24 cellular contexts compared by ENCODE assay signal in genomic region chr2:239125726-239126675, GRCh38.
"Had no signal": no experiment of that assay in that cellular context is flagged by ENCODE, and none has a peak within 500 bp of the region (broad histone marks: within the 10 kb centered on the region; RNA-seq: fewer than 3 reads in every experiment).

No MANE protein-coding gene starts in this region.

- H3K27me3 Mint-ChIP-seq: naive B cell; progenitor cell of endocrine pancreas; stimulated activated naive CD8-positive, alpha-beta T cell treated with anti-CD3 and anti-CD28 coated beads, Interleukin-15, Interleukin-2, amounts not matched to agents 100 ng/mL and 50 ng/mL, for 24 hours; type B pancreatic cell had no signal

- H3K27me3 ChIP-seq: left lung, ovary, right atrium auricular region, tibial nerve, uterus had no signal

- H3K27ac ChIP-seq: left lung, ovary, right atrium auricular region, skin epidermis, uterus had no signal

- H3K4me3 Mint-ChIP-seq: immature natural killer cell; mesothelial cell of epicardium; natural killer cell; stimulated activated naive CD8-positive, alpha-beta T cell treated with anti-CD3 and anti-CD28 coated beads, Interleukin-15, Interleukin-2, amounts not matched to agents 100 ng/mL and 50 ng/mL, for 24 hours; type B pancreatic cell had no signal

- H3K9me3 ChIP-seq: left lung, ovary, right atrium auricular region, tibial nerve, uterus had no signal

- H3K4me3 ChIP-seq: left lung, lung, ovary, right atrium auricular region, skin epidermis, tibial nerve, uterus had no signal

- H3K27ac Mint-ChIP-seq: mesothelial cell of epicardium; natural killer cell; stimulated activated naive CD8-positive, alpha-beta T cell treated with anti-CD3 and anti-CD28 coated beads, Interleukin-15, Interleukin-2, amounts not matched to agents 100 ng/mL and 50 ng/mL, for 24 hours; type B pancreatic cell had no signal

- ATAC-seq: left colon, left lung, natural killer cell, sciatic nerve had no signal

- H3K9me3 Mint-ChIP-seq: immature natural killer cell, mesothelial cell of epicardium, naive B cell, natural killer cell, type B pancreatic cell had no signal

- H3K4me1 Mint-ChIP-seq: immature natural killer cell, mesothelial cell of epicardium, naive B cell, natural killer cell had no signal

- H3K36me3 ChIP-seq: ovary, uterus had no signal

- DNase-seq: hypothalamus; immature natural killer cell; kidney; left colon; mesendoderm; naive B cell; natural killer cell; ovary; stimulated activated CD4-positive, alpha-beta T cell treated with anti-CD3 and anti-CD28 coated beads, Interleukin-12 subunit alpha, Interleukin-12 subunit beta, amount 100 ng/mL, for 4 hours; stimulated activated CD4-positive, alpha-beta T cell treated with anti-CD3 and anti-CD28 coated beads, Interleukin-15, amount 100 ng/mL, for 24 hours; stimulated activated CD4-positive, alpha-beta T cell treated with anti-CD3 and anti-CD28 coated beads, Interleukin-2, amount 100 ng/mL, for 24 hours; stimulated activated CD4-positive, alpha-beta T cell treated with anti-CD3 and anti-CD28 coated beads, Interleukin-4, amount 100 ng/mL, for 1 hour; stimulated activated naive CD4-positive, alpha-beta T cell; uterus had no signal

- H3K4me1 ChIP-seq: left lung, uterus had no signal
